ENCODE assay signal across 12 cellular contexts in genomic region chr9:131053896-131054295, GRCh38. TPM values are rescaled to one million over a fixed set of nuclear protein-coding genes. Genes with fewer than 3 reads are reported as not detected.
"Had no signal": no experiment of that assay in that cellular context is flagged by ENCODE, and none has a peak within 500 bp of the region (broad histone marks: within the 10 kb centered on the region; RNA-seq: fewer than 3 reads in every experiment).

No MANE protein-coding gene starts in this region.

- H3K4me1 ChIP-seq: esophagus muscularis mucosa, gastroesophageal sphincter, lower lobe of right lung, neural progenitor cell, transverse colon had no signal

- H3K27ac ChIP-seq: cardiac muscle cell, esophagus muscularis mucosa, gastroesophageal sphincter, heart right ventricle, lower lobe of right lung, neural progenitor cell, transverse colon had no signal

- H3K9me3 ChIP-seq: esophagus muscularis mucosa, gastroesophageal sphincter, heart right ventricle, lower lobe of right lung, transverse colon had no signal

- H3K27me3 ChIP-seq: cardiac muscle cell, neural progenitor cell had no signal

- DNase-seq: activated effector memory CD4-positive, alpha-beta T cell treated with Interleukin-2 at 50 U/mL for 16 hours; heart right ventricle; kidney; lower lobe of right lung; T1000; transverse colon had no signal

- ATAC-seq: gastroesophageal sphincter; stimulated activated naive CD8-positive, alpha-beta T cell treated with anti-CD3 and anti-CD28 coated beads, Interleukin-15, Interleukin-2, amounts not matched to agents 100 U/mL and 50 U/mL, for 24 hours had no signal

- H3K36me3 ChIP-seq: cardiac muscle cell, esophagus muscularis mucosa, gastroesophageal sphincter, heart right ventricle, lower lobe of right lung, neural progenitor cell, transverse colon had no signal

- H3K4me3 ChIP-seq: cardiac muscle cell, esophagus muscularis mucosa, gastroesophageal sphincter, heart right ventricle, lower lobe of right lung, neural progenitor cell, transverse colon had no signal

RNA-seq across cellular contexts. Expression of gene AIF1L, which starts 42.4 kb away (rescaled TPM):
- total RNA-seq: naive thymus-derived CD8-positive, alpha-beta T cell had no signal
- polyA plus RNA-seq: naive thymus-derived CD8-positive, alpha-beta T cell had no signal
